ENCODE assay signal across 8 cellular contexts in the genomic region with DNA sequence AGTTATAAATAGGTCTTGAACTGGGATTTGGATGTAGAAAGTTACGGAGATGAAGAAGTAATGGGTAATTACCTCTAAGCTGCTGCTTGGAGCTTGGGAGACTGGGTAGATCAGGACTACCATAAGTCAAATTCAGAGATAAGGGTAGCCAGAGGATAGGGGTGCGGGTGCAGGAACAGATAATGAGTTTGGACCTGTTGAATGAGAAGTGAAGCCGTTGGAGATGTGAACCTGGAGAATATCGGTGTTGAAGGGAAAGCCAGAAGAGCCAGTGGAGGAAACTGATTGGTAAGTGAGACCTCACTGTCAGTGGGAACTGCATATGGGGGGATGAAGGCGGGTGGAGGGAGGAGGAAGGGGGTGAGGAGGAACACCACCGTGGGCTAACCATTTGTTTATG. TPM values are rescaled to one million over a fixed set of nuclear protein-coding genes. Genes with fewer than 3 reads are reported as not detected.
A peak's percentile ranks its signal among the peaks of the same experiment; 100 is the strongest.
DNase-seq lines count a peak whose midpoint lies in the region; TF ChIP-seq lines count a peak whose summit lies in the region.

No MANE protein-coding gene starts in this region.

- peak overlapping the region; percentile 89 to 98 (median 94) for H3K4me3 Mint-ChIP-seq in IgD-negative memory B cell
- H3K4me3 Mint-ChIP-seq in nephron, result peak overlapping the region; percentile 90 to 97 (median 96)

- H3K27ac Mint-ChIP-seq in IgD-negative memory B cell (peak overlapping the region; percentile 11 to 86 (median 64)), nephron (no peak overlapping the region)

- H3K27ac ChIP-seq in C4-2B, result peak overlapping the region; percentile 46

- H3K4me1 Mint-ChIP-seq in IgD-negative memory B cell (peaks cover 4 to 18% (median 11%) of the 10 kb centered on the region in 3 donors), nephron (peaks cover 14% of the 10 kb centered on the region)

- peaks cover 0 to 1% (median 0%) of the 10 kb centered on the region in 3 donors for H3K9me3 Mint-ChIP-seq in IgD-negative memory B cell
- peaks cover 16% of the 10 kb centered on the region for H3K9me3 Mint-ChIP-seq in nephron

- no peaks in the 10 kb centered on the region for H3K27me3 Mint-ChIP-seq in IgD-negative memory B cell
- peaks cover 5% of the 10 kb centered on the region for H3K27me3 Mint-ChIP-seq in nephron (ENCODE audit: low read depth)

- peak overlapping the region; percentile 61 for H3K4me3 ChIP-seq in choroid plexus epithelial cell (ENCODE audit: low read depth, low read length)

- no peak for DNase-seq in choroid plexus epithelial cell (ENCODE audit: low read depth)
- DNase-seq in NCI-H1417 treated with DMSO at 0.1 percent for 48 hours (lab: John Stamatoyannopoulos, UW), result no peak
- DNase-seq in NCI-H2196 (lab: John Stamatoyannopoulos, UW; ENCODE audit: unreplicated experiment), result no peak
- DNase-seq in NK-92 (lab: John Stamatoyannopoulos, UW; ENCODE audit: unreplicated experiment), result no peak
- DNase-seq in NCI-H1417 (lab: John Stamatoyannopoulos, UW), result no peak

- TF ChIP-seq CTCF in C4-2B (conservative IDR thresholded peaks at IDR 0.05) (no peak), choroid plexus epithelial cell (conservative IDR thresholded peaks at IDR 0.05; ENCODE audit: low read depth, low read length) (no peak), nephron (IDR thresholded peaks at IDR 0.05; ENCODE audit: unreplicated experiment in 3 of 3) (no peak)

- no peaks in the 10 kb centered on the region for H3K36me3 Mint-ChIP-seq in IgD-negative memory B cell
- no peaks in the 10 kb centered on the region for H3K36me3 Mint-ChIP-seq in nephron (ENCODE audit: low read depth)

RNA-seq across cellular contexts. Expression of a gene that starts 0.6 kb away (rescaled TPM):
- polyA plus RNA-seq in IgD-negative memory B cell, result 2.4 TPM

RNA-seq across cellular contexts. Expression of a gene that starts 11.5 kb away (rescaled TPM):
- 1.5 TPM for polyA plus RNA-seq in IgD-negative memory B cell

RNA-seq across cellular contexts. Expression of a gene that starts 16.3 kb away (rescaled TPM):
- 754 TPM for polyA plus RNA-seq in IgD-negative memory B cell

RNA-seq across cellular contexts. Expression of a gene that starts 23.4 kb away (rescaled TPM):
- 13.1 TPM for polyA plus RNA-seq in IgD-negative memory B cell

RNA-seq across cellular contexts. Expression of a gene that starts 26.9 kb away (rescaled TPM):
- 2.3 TPM for polyA plus RNA-seq in IgD-negative memory B cell

Comparison
In these comparisons a context has a peak if more than half of its experiments do, and no peak if none do; other contexts are left out.
1. H3K27ac Mint-ChIP-seq: peak in IgD-negative memory B cell (3 of 3); none in nephron (0 of 3).